10 cellular contexts compared by ENCODE assay signal in genomic region chr10:29948971-29949370, GRCh38.
A peak's percentile ranks its signal among the peaks of the same experiment; 100 is the strongest.
DNase-seq lines count a peak whose midpoint lies in the region; ATAC-seq, FAIRE-seq and TF ChIP-seq lines count a peak whose summit lies in the region.
"Had no signal": no experiment of that assay in that cellular context is flagged by ENCODE, and none has a peak within 500 bp of the region (broad histone marks: within the 10 kb centered on the region; RNA-seq: fewer than 3 reads in every experiment).

No MANE protein-coding gene starts in this region.

- no peaks in the 10 kb centered on the region for H3K27me3 ChIP-seq in bronchial epithelial cell (ENCODE audit: control insufficient read depth, insufficient read depth, low read length)

- ATAC-seq in effector memory CD8-positive, alpha-beta T cell (replicated peaks), result no peak
- ATAC-seq in mucosa of descending colon, result no peak

- H3K9me3 Mint-ChIP-seq in osteocyte (ENCODE audit: unreplicated experiment), result no peaks in the 10 kb centered on the region
- H3K9me3 Mint-ChIP-seq in effector memory CD8-positive, alpha-beta T cell, result no peaks in the 10 kb centered on the region

- FAIRE-seq in bronchial epithelial cell (lab: Jason Lieb, UNC), result no peak

- H3K4me1 ChIP-seq in mucosa of descending colon (ENCODE audit: low read depth), result no peaks in the 10 kb centered on the region

- intact Hi-C loops in mucosa of descending colon (cut with DNase I, micrococcal nuclease), result no loop called here

- H3K4me3 ChIP-seq in bronchial epithelial cell (ENCODE audit: low read depth, low read length) (no peak overlapping the region), mucosa of descending colon (no peak overlapping the region)

- H3K27ac Mint-ChIP-seq in osteocyte (ENCODE audit: unreplicated experiment), result peak overlapping the region; percentile 93
- no peak overlapping the region for H3K27ac Mint-ChIP-seq in effector memory CD8-positive, alpha-beta T cell

- H3K36me3 Mint-ChIP-seq in osteocyte (ENCODE audit: unreplicated experiment), result no peaks in the 10 kb centered on the region
- peaks cover 2% of the 10 kb centered on the region for H3K36me3 Mint-ChIP-seq in effector memory CD8-positive, alpha-beta T cell (ENCODE audit: insufficient read depth)

- H3K4me1 Mint-ChIP-seq in osteocyte (ENCODE audit: unreplicated experiment), result peaks cover 76% of the 10 kb centered on the region
- H3K4me1 Mint-ChIP-seq in effector memory CD8-positive, alpha-beta T cell (ENCODE audit: low read depth in 2 of 2), result no peaks in the 10 kb centered on the region

- H3K27me3 Mint-ChIP-seq in osteocyte (ENCODE audit: unreplicated experiment), result no peaks in the 10 kb centered on the region
- H3K27me3 Mint-ChIP-seq in effector memory CD8-positive, alpha-beta T cell, result peaks cover 14 to 18% of the 10 kb centered on the region in 2 donors

- H3K4me3 Mint-ChIP-seq in osteocyte (ENCODE audit: unreplicated experiment), result no peak overlapping the region
- H3K4me3 Mint-ChIP-seq in effector memory CD8-positive, alpha-beta T cell, result no peak overlapping the region

- H3K9me3 ChIP-seq in mucosa of descending colon, result no peaks in the 10 kb centered on the region

- H3K36me3 ChIP-seq in bronchial epithelial cell (ENCODE audit: control insufficient read depth, insufficient read depth, low read length) (no peaks in the 10 kb centered on the region), mucosa of descending colon (ENCODE audit: low read depth) (no peaks in the 10 kb centered on the region)

- TF ChIP-seq CTCF in bronchial epithelial cell (IDR thresholded peaks at IDR 0.05; ENCODE audit: insufficient read depth, low read length, severe bottlenecking) (no peak), osteocyte (IDR thresholded peaks at IDR 0.05) (no peak), mucosa of descending colon (IDR thresholded peaks at IDR 0.05) (no peak)

- DNase-seq in GM04503 (ENCODE audit: low read depth), result peak; percentile 35
- peak; percentile 72 for DNase-seq in M059J (ENCODE audit: low read depth)
- DNase-seq in bronchial epithelial cell (ENCODE audit: low read depth), result peak; percentile 87
- DNase-seq in osteocyte (ENCODE audit: extremely low spot score, unreplicated experiment), result no peak
- no peak for DNase-seq in effector CD4-positive, alpha-beta T cell
- DNase-seq in amygdala (lab: John Stamatoyannopoulos, UW), result no peak
- DNase-seq in effector memory CD8-positive, alpha-beta T cell, result no peak
- DNase-seq in mucosa of descending colon, result no peak
- DNase-seq: cerebellar nuclear complex, NCI-H526 treated with DMSO at 0.1 percent for 48 hours had no signal

Comparison
In these comparisons a context has a peak if more than half of its experiments do, and no peak if none do; other contexts are left out.
1. DNase-seq: peak in GM04503 (single experiment), M059J (single experiment) and bronchial epithelial cell (single experiment); none in osteocyte (single experiment), effector CD4-positive, alpha-beta T cell (single experiment), amygdala (0 of 56), effector memory CD8-positive, alpha-beta T cell (0 of 3) and mucosa of descending colon (0 of 3).